7 cellular contexts compared by ENCODE assay signal in genomic region chr6:85641916-85642773, GRCh38. TPM values are rescaled to one million over a fixed set of nuclear protein-coding genes. Genes with fewer than 3 reads are reported as not detected.
A peak's percentile ranks its signal among the peaks of the same experiment; 100 is the strongest.
DNase-seq lines count a peak whose midpoint lies in the region; ATAC-seq, FAIRE-seq and TF ChIP-seq lines count a peak whose summit lies in the region.

No MANE protein-coding gene starts in this region.

- TF ChIP-seq CTCF in D721Med (IDR thresholded peaks at IDR 0.05; ENCODE audit: insufficient read depth, missing control alignments) = no peak

- peak overlapping the region; percentile 90 to 92 for H3K4me3 Mint-ChIP-seq in effector memory CD8-positive, alpha-beta T cell

- peak; percentile 9 for DNase-seq in GM19238 (ENCODE audit: insufficient read length, low spot score)
- DNase-seq in NCI-H226 = peak; percentile 38
- peak; percentile 9 to 32 (median 22) for DNase-seq in activated CD8-positive, alpha-beta memory T cell treated with anti-CD3 and anti-CD28 coated beads for 48 hours (ENCODE audit: low read depth in 2 of 3, low spot score in 2 of 3)
- peak; percentile 35 to 43 (median 42) for DNase-seq in effector memory CD8-positive, alpha-beta T cell
- DNase-seq in mesenteric fat pad (ENCODE audit: low spot score) = peak; percentile 92
- peak; percentile 14 for DNase-seq in stimulated activated CD8-positive, alpha-beta memory T cell treated with anti-CD3 and anti-CD28 coated beads, Interleukin-15, amount 100 ng/mL, for 1 hour (ENCODE audit: low read depth)
- no peak for DNase-seq in D721Med (ENCODE audit: insufficient read length, low spot score)

- H3K36me3 Mint-ChIP-seq in effector memory CD8-positive, alpha-beta T cell (ENCODE audit: insufficient read depth) = peaks cover 57% of the 10 kb centered on the region

- peaks cover 47% of the 10 kb centered on the region in 2 donors for H3K4me1 Mint-ChIP-seq in effector memory CD8-positive, alpha-beta T cell (ENCODE audit: low read depth in 2 of 2)

- no peaks in the 10 kb centered on the region for H3K9me3 Mint-ChIP-seq in effector memory CD8-positive, alpha-beta T cell

- H3K27ac Mint-ChIP-seq in effector memory CD8-positive, alpha-beta T cell = peak overlapping the region; percentile 97 to 99

- peak; percentile 7 for ATAC-seq in effector memory CD8-positive, alpha-beta T cell (replicated peaks)

- H3K27me3 Mint-ChIP-seq in effector memory CD8-positive, alpha-beta T cell = no peaks in the 10 kb centered on the region

- FAIRE-seq in D721Med (lab: Jason Lieb, UNC) = no peak

RNA-seq across cellular contexts. Expression of gene SYNCRIP, which starts 0.5 kb away (rescaled TPM):
- total RNA-seq in mesenteric fat pad = 98.4 TPM

RNA-seq across cellular contexts. Expression of gene SNX14, which starts 48.5 kb away (rescaled TPM):
- total RNA-seq in mesenteric fat pad = 57.2 TPM
